13 cellular contexts compared by ENCODE assay signal in the genomic region with DNA sequence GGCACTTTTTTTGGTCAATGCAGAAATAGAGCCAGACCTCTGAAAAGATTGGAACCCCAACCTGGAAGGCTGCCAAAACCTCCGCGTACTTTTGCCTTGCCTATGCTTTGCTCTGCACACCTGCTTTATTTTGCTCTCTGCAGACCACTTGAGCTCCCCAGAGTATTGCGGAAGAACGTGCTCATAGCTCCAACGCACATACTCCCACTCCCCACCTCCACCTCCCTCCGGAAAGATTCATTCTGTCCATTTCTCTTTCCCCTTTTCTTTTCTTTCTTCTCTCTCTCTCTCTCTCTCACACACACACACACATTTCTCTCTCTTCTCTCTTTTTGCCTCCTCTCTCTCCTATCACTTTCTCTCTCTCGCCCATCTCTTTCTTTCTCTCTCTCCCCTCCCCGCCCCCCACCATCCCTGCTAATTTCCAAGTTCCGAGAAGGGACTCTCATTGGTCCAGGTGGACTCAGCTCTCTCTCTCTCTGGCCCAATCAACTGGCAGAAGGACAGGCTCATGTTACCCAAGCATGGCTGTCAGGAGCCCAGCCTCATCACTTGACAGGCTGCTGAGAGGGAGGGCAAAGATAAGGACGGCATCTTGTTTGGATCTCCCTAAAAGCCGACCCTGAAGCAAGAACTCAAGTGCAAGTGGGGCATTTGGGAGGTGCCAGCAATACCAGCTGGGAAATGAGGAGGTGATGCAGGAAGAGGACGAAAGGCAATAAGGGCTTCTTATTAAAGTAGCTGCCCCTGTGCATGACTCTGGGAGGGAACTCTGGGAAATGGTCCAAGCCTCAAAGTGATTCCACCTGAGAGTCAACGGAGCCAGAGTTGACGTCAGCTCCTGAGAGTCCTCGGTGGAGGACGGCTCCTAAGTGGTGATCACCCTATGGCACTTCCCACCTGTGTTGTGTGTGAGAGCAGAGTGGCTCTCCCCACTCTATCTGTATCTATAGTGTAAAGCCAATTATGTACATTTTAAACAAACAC.
DNase-seq lines count a peak whose midpoint lies in the region; ATAC-seq and TF ChIP-seq lines count a peak whose summit lies in the region.
"Had no signal": no experiment of that assay in that cellular context is flagged by ENCODE, and none has a peak within 500 bp of the region (broad histone marks: within the 10 kb centered on the region; RNA-seq: fewer than 3 reads in every experiment).

No MANE protein-coding gene starts in this region.

- H3K4me2 ChIP-seq in PC-3 (ENCODE audit: low read length): no peak overlapping the region

- H3K79me2 ChIP-seq in PC-3 (ENCODE audit: low read length): no peaks in the 10 kb centered on the region

- H3K27me3 Mint-ChIP-seq in T-helper 2 cell treated with Interferon-gamma antibody and Interleukin-4, amounts not matched to agents 5 μg/mL and 100 μg/mL, for 36 hours (ENCODE audit: low read depth): peaks cover 48% of the 10 kb centered on the region

- H3K9me2 ChIP-seq in PC-3 (replicated peaks; ENCODE audit: low read length): no peaks in the 10 kb centered on the region

- no peak overlapping the region for H3K9ac ChIP-seq in PC-3 (ENCODE audit: low read length)

- no peak overlapping the region for H3K4me3 ChIP-seq in PC-3 (ENCODE audit: low read length)

- H4K20me1 ChIP-seq in PC-3 (ENCODE audit: low read length): no peaks in the 10 kb centered on the region

- DNase-seq in DMS 273 treated with DMSO at 0.1 percent for 48 hours (lab: John Stamatoyannopoulos, UW) (peak; percentile 2), NCI-H1436 (lab: John Stamatoyannopoulos, UW) (peak; percentile 77), PC-3 (peak; percentile 51), left colon (no peak), AG20443 (ENCODE audit: low spot score) (no peak), 8988T (no peak)
- DNase-seq in T-helper 2 cell treated with Interferon-gamma antibody and Interleukin-4, amounts not matched to agents 5 μg/mL and 100 μg/mL, for 36 hours (ENCODE audit: low spot score): no peak
- DNase-seq: activated naive CD8-positive, alpha-beta T cell treated with anti-CD3 and anti-CD28 coated beads, Interleukin-2, amount 50 U/mL, for 24 hours; C1 segment of cervical spinal cord; HFFc6; stimulated activated CD4-positive, alpha-beta T cell treated with anti-CD3 and anti-CD28 coated beads, Interleukin-15, amount 100 ng/mL, for 24 hours had no signal

- H3K27me3 ChIP-seq in PC-3 (ENCODE audit: low read length): no peaks in the 10 kb centered on the region

- no peak for TF ChIP-seq CTCF in PC-3 (conservative IDR thresholded peaks at IDR 0.05; ENCODE audit: low read depth, low read length)

- CTCF ChIA-PET in PC-3 (lab: Charles Lee): no interaction called here

- peaks cover 16% of the 10 kb centered on the region for H3K4me1 ChIP-seq in PC-3 (ENCODE audit: insufficient read depth, low read length)

- H3K9me3 ChIP-seq in PC-3 (ENCODE audit: low read length): no peaks in the 10 kb centered on the region

- intact Hi-C loops in PC-3 (cut with micrococcal nuclease): no loop called here
- intact Hi-C loops in left colon (cut with DNase I, micrococcal nuclease): no loop called here

- ATAC-seq in PC-3: no peak
- ATAC-seq in left colon: peak; percentile 61
- ATAC-seq in HG02571 (IDR thresholded peaks at IDR 0.05; ENCODE audit: unreplicated experiment): no peak
- ATAC-seq: activated naive CD8-positive, alpha-beta T cell treated with anti-CD3 and anti-CD28 coated beads, Interleukin-2, amount 50 U/mL, for 24 hours; stimulated activated memory B cell treated with anti-CD40 and anti-IgM and Interleukin-4, amounts not matched to agents 10 μg/mL and 1 μg/mL and 100 μg/mL, for 72 hours had no signal

- POLR2A ChIA-PET in PC-3 (lab: Charles Lee; ENCODE audit: unreplicated experiment): no interaction called here

- H3K36me3 Mint-ChIP-seq in T-helper 2 cell treated with Interferon-gamma antibody and Interleukin-4, amounts not matched to agents 5 μg/mL and 100 μg/mL, for 36 hours (ENCODE audit: low read depth): no peaks in the 10 kb centered on the region
- H3K36me3 Mint-ChIP-seq: stimulated activated memory B cell treated with anti-CD40 and anti-IgM and Interleukin-4, amounts not matched to agents 10 μg/mL and 1 μg/mL and 100 μg/mL, for 72 hours had no signal

- H2AFZ ChIP-seq in PC-3 (ENCODE audit: low read length): no peak overlapping the region

- BruUV-seq in PC-3 (replicated peaks; lab: Mats Ljungman, UMichigan): no TSS peak

- no peak overlapping the region for H3K27ac Mint-ChIP-seq in T-helper 2 cell treated with Interferon-gamma antibody and Interleukin-4, amounts not matched to agents 5 μg/mL and 100 μg/mL, for 36 hours
- H3K27ac Mint-ChIP-seq: activated naive CD8-positive, alpha-beta T cell treated with anti-CD3 and anti-CD28 coated beads, Interleukin-2, amount 50 U/mL, for 24 hours; HFFc6; stimulated activated memory B cell treated with anti-CD40 and anti-IgM and Interleukin-4, amounts not matched to agents 10 μg/mL and 1 μg/mL and 100 μg/mL, for 72 hours had no signal

- H3K4me1 Mint-ChIP-seq in T-helper 2 cell treated with Interferon-gamma antibody and Interleukin-4, amounts not matched to agents 5 μg/mL and 100 μg/mL, for 36 hours (ENCODE audit: low read depth): no peaks in the 10 kb centered on the region
- H3K4me1 Mint-ChIP-seq: activated naive CD8-positive, alpha-beta T cell treated with anti-CD3 and anti-CD28 coated beads, Interleukin-2, amount 50 U/mL, for 24 hours; stimulated activated memory B cell treated with anti-CD40 and anti-IgM and Interleukin-4, amounts not matched to agents 10 μg/mL and 1 μg/mL and 100 μg/mL, for 72 hours had no signal

- no peak overlapping the region for H3K27ac ChIP-seq in PC-3 (ENCODE audit: low read length)

- H3K36me3 ChIP-seq in PC-3 (ENCODE audit: low read depth, low read length): no peaks in the 10 kb centered on the region

- no peaks in the 10 kb centered on the region for H3K9me3 Mint-ChIP-seq in T-helper 2 cell treated with Interferon-gamma antibody and Interleukin-4, amounts not matched to agents 5 μg/mL and 100 μg/mL, for 36 hours
- H3K9me3 Mint-ChIP-seq: activated naive CD8-positive, alpha-beta T cell treated with anti-CD3 and anti-CD28 coated beads, Interleukin-2, amount 50 U/mL, for 24 hours; stimulated activated memory B cell treated with anti-CD40 and anti-IgM and Interleukin-4, amounts not matched to agents 10 μg/mL and 1 μg/mL and 100 μg/mL, for 72 hours had no signal

- H3F3A ChIP-seq in PC-3 (ENCODE audit: low read length, unreplicated experiment): no peaks in the 10 kb centered on the region

- H3K4me3 Mint-ChIP-seq in T-helper 2 cell treated with Interferon-gamma antibody and Interleukin-4, amounts not matched to agents 5 μg/mL and 100 μg/mL, for 36 hours: no peak overlapping the region
- H3K4me3 Mint-ChIP-seq: activated naive CD8-positive, alpha-beta T cell treated with anti-CD3 and anti-CD28 coated beads, Interleukin-2, amount 50 U/mL, for 24 hours; HFFc6; stimulated activated memory B cell treated with anti-CD40 and anti-IgM and Interleukin-4, amounts not matched to agents 10 μg/mL and 1 μg/mL and 100 μg/mL, for 72 hours had no signal

Comparison
In these comparisons a context has a peak if more than half of its experiments do, and no peak if none do; other contexts are left out.
1. DNase-seq: peak in DMS 273 treated with DMSO at 0.1 percent for 48 hours (single experiment), NCI-H1436 (single experiment) and PC-3 (single experiment); none in left colon (0 of 2), AG20443 (single experiment), T-helper 2 cell treated with Interferon-gamma antibody and Interleukin-4, amounts not matched to agents 5 μg/mL and 100 μg/mL, for 36 hours (single experiment) and 8988T (single experiment).